Comparison of ENCODE assay signal across 8 cellular contexts in genomic region chr18:48948112-48949050, GRCh38.
A peak's percentile ranks its signal among the peaks of the same experiment; 100 is the strongest.
DNase-seq lines count a peak whose midpoint lies in the region; ATAC-seq and TF ChIP-seq lines count a peak whose summit lies in the region.

No MANE protein-coding gene starts in this region.

- H3K4me3 Mint-ChIP-seq in nephron, result peak overlapping the region; percentile 86 to 100 (median 96)

- H3K4me3 ChIP-seq in fibroblast of mammary gland (ENCODE audit: control insufficient read depth, low read depth, low read length), result peak overlapping the region; percentile 69

- peaks cover 50% of the 10 kb centered on the region for H3K4me1 Mint-ChIP-seq in nephron

- TF ChIP-seq CTCF in fibroblast of mammary gland (conservative IDR thresholded peaks at IDR 0.05; ENCODE audit: control insufficient read depth, insufficient read depth, low read depth, low read length) (no peak), nephron (IDR thresholded peaks at IDR 0.05; ENCODE audit: unreplicated experiment in 3 of 3) (no peak)

- no peak for ATAC-seq in GM18519 (IDR thresholded peaks at IDR 0.05; ENCODE audit: low FRiP score, unreplicated experiment)

- peaks cover 62% of the 10 kb centered on the region for H3K36me3 Mint-ChIP-seq in nephron (ENCODE audit: low read depth)

- peak overlapping the region; percentile 93 to 99 (median 99) for H3K27ac Mint-ChIP-seq in nephron

- H3K27me3 Mint-ChIP-seq in nephron (ENCODE audit: low read depth), result no peaks in the 10 kb centered on the region

- H3K9me3 Mint-ChIP-seq in nephron, result no peaks in the 10 kb centered on the region

- DNase-seq in activated CD8-positive, alpha-beta memory T cell treated with anti-CD3 and anti-CD28 coated beads for 24 hours, result peak; percentile 74
- DNase-seq in activated CD8-positive, alpha-beta memory T cell treated with anti-CD3 and anti-CD28 coated beads, Interleukin-2, amount 50 U/mL, for 48 hours, result no peak
- DNase-seq in NCI-H2227 (lab: John Stamatoyannopoulos, UW; ENCODE audit: unreplicated experiment) (peak; percentile 63), activated T-helper 1 cell treated with Interleukin-2 at 50 U/mL for 16 hours (ENCODE audit: low read depth) (peak; percentile 25), fibroblast of mammary gland (ENCODE audit: low read depth) (no peak)
- DNase-seq in effector CD8-positive, alpha-beta T cell (lab: John Stamatoyannopoulos, UW), result no peak

Comparison
In these comparisons a context has a peak if more than half of its experiments do, and no peak if none do; other contexts are left out.
1. DNase-seq: peak in activated CD8-positive, alpha-beta memory T cell treated with anti-CD3 and anti-CD28 coated beads for 24 hours (single experiment), NCI-H2227 (single experiment) and activated T-helper 1 cell treated with Interleukin-2 at 50 U/mL for 16 hours (single experiment); none in activated CD8-positive, alpha-beta memory T cell treated with anti-CD3 and anti-CD28 coated beads, Interleukin-2, amount 50 U/mL, for 48 hours (single experiment), fibroblast of mammary gland (single experiment) and effector CD8-positive, alpha-beta T cell (single experiment).